21 cellular contexts compared by ENCODE assay signal in the genomic region with DNA sequence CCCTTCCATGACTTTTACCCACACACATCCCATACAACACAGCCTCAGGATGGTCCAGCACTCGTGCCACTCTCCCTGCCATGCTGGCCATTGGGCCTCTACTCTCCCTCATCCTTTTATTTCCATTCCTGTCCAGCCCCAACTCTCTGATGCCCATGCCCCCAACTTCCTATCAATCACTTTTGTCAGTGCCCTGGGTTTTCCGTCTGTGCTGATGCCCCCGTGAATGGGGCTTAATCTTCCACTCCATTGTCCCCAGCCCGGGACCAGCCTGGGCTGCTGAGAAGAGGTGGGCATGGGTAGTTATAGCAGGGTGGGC. TPM values are rescaled to one million over a fixed set of nuclear protein-coding genes. Genes with fewer than 3 reads are reported as not detected.
A peak's percentile ranks its signal among the peaks of the same experiment; 100 is the strongest.
DNase-seq lines count a peak whose midpoint lies in the region; ATAC-seq and TF ChIP-seq lines count a peak whose summit lies in the region.
"Had no signal": no experiment of that assay in that cellular context is flagged by ENCODE, and none has a peak within 500 bp of the region (broad histone marks: within the 10 kb centered on the region; RNA-seq: fewer than 3 reads in every experiment).

No MANE protein-coding gene starts in this region.

- no peak overlapping the region for H3K4me2 ChIP-seq in neuronal stem cell (ENCODE audit: insufficient read depth, low read length, poor library complexity, severe bottlenecking)

- no peak overlapping the region for H3K4me3 Mint-ChIP-seq in activated CD4-positive, alpha-beta T cell treated with anti-CD3 and anti-CD28 coated beads, Interleukin-2, amount 10 ng/mL, durations not matched to agents 24 days and 14 days
- H3K4me3 Mint-ChIP-seq in activated CD4-positive, alpha-beta T cell treated with anti-CD3 and anti-CD28 coated beads for 36 hours = no peak overlapping the region
- H3K4me3 Mint-ChIP-seq: CD4-positive, alpha-beta memory T cell had no signal

- no peak overlapping the region for H2BK15ac ChIP-seq in neuronal stem cell (ENCODE audit: low read length)

- TF ChIP-seq EP300 in esophagus muscularis mucosa (IDR thresholded peaks at IDR 0.05) = no peak

- H3K27me3 ChIP-seq in esophagus muscularis mucosa = peaks cover 0 to 11% (median 0%) of the 10 kb centered on the region in 4 donors
- no peaks in the 10 kb centered on the region for H3K27me3 ChIP-seq in neuronal stem cell (ENCODE audit: control insufficient read depth in 3 of 3, insufficient read depth in 3 of 3, low read depth in 1 of 3, low read length in 3 of 3)

- POLR2A ChIA-PET in activated CD4-positive, alpha-beta T cell treated with anti-CD3 and anti-CD28 coated beads for 36 hours (lab: Charles Lee) = no interaction called here

- no peak for TF ChIP-seq CTCF in esophagus muscularis mucosa (IDR thresholded peaks at IDR 0.05)

- H3K18ac ChIP-seq in neuronal stem cell (ENCODE audit: low read length) = no peak overlapping the region

- CTCF ChIA-PET in activated CD4-positive, alpha-beta T cell treated with anti-CD3 and anti-CD28 coated beads for 36 hours (lab: Charles Lee) = interaction anchor here (0.6 to 1.9 kb wide), 3 partner anchors 16 to 576 kb away, joined by 3 to 4 read pairs (median 3); no protein-coding TSS in a partner anchor

- peaks cover 25% of the 10 kb centered on the region for H3K4me1 Mint-ChIP-seq in activated CD4-positive, alpha-beta T cell treated with anti-CD3 and anti-CD28 coated beads, Interleukin-2, amount 10 ng/mL, durations not matched to agents 24 days and 14 days
- peaks cover 28% of the 10 kb centered on the region for H3K4me1 Mint-ChIP-seq in activated CD4-positive, alpha-beta T cell treated with anti-CD3 and anti-CD28 coated beads for 36 hours

- peaks cover 1% of the 10 kb centered on the region for H3K36me3 Mint-ChIP-seq in activated CD4-positive, alpha-beta T cell treated with anti-CD3 and anti-CD28 coated beads, Interleukin-2, amount 10 ng/mL, durations not matched to agents 24 days and 14 days (ENCODE audit: low read depth)
- H3K36me3 Mint-ChIP-seq in activated CD4-positive, alpha-beta T cell treated with anti-CD3 and anti-CD28 coated beads for 36 hours (ENCODE audit: low read depth) = no peaks in the 10 kb centered on the region
- H3K36me3 Mint-ChIP-seq: CD4-positive, alpha-beta memory T cell had no signal

- no peak overlapping the region for H3K27ac Mint-ChIP-seq in activated CD4-positive, alpha-beta T cell treated with anti-CD3 and anti-CD28 coated beads, Interleukin-2, amount 10 ng/mL, durations not matched to agents 24 days and 14 days
- no peak overlapping the region for H3K27ac Mint-ChIP-seq in activated CD4-positive, alpha-beta T cell treated with anti-CD3 and anti-CD28 coated beads for 36 hours

- 79% methylated on average over 4 of the region's 4 CpGs for WGBS in esophagus muscularis mucosa
- WGBS in neuronal stem cell (ENCODE audit: extremely low coverage in 2 of 2, insufficient read length in 2 of 2, insufficient replicate concordance in 1 of 2), 2 donors = no CpG with 5 or more reads among the region's 4 CpGs

- no peaks in the 10 kb centered on the region for H3K79me1 ChIP-seq in neuronal stem cell (ENCODE audit: low read depth, low read length)

- TF ChIP-seq POLR2A in esophagus muscularis mucosa (IDR thresholded peaks at IDR 0.05; ENCODE audit: low read depth) = no peak

- H4K91ac ChIP-seq in neuronal stem cell (ENCODE audit: low read depth, low read length, poor library complexity) = no peak overlapping the region

- intact Hi-C loops in activated CD4-positive, alpha-beta T cell treated with anti-CD3 and anti-CD28 coated beads, Interleukin-2, amount 10 ng/mL, durations not matched to agents 24 days and 14 days (cut with micrococcal nuclease) = loop anchor here (5.0 kb wide), 2 partner anchors 613 to 752 kb away; no protein-coding TSS in a partner anchor
- intact Hi-C loops in activated CD4-positive, alpha-beta T cell treated with anti-CD3 and anti-CD28 coated beads for 36 hours (cut with DNase I, micrococcal nuclease) = loop anchor here in 1 of 2 experiments (5.0 to 10.0 kb wide), 6 partner anchors 153 to 852 kb away; a partner anchor contains a TSS
- intact Hi-C loops in esophagus muscularis mucosa (cut with DNase I) = no loop called here

- no peak overlapping the region for H2AFZ ChIP-seq in neuronal stem cell (ENCODE audit: low read length)
- H2AFZ ChIP-seq: GM23248 had no signal

- ATAC-seq in activated CD4-positive, alpha-beta T cell treated with anti-CD3 and anti-CD28 coated beads for 36 hours = no peak
- ATAC-seq in GM19324 (IDR thresholded peaks at IDR 0.05; ENCODE audit: low FRiP score, unreplicated experiment) (no peak), HG03175 (IDR thresholded peaks at IDR 0.05; ENCODE audit: unreplicated experiment) (no peak)

- H2BK120ac ChIP-seq in neuronal stem cell (ENCODE audit: low read depth, low read length) = no peak overlapping the region

- H3K36me3 ChIP-seq in esophagus muscularis mucosa (no peaks in the 10 kb centered on the region), neuronal stem cell (replicated peaks in 1 of 2; ENCODE audit: control insufficient read depth in 2 of 2, insufficient read depth in 2 of 2, low read length in 2 of 2) (no peaks in the 10 kb centered on the region)

- no peaks in the 10 kb centered on the region for H3K9me3 Mint-ChIP-seq in activated CD4-positive, alpha-beta T cell treated with anti-CD3 and anti-CD28 coated beads, Interleukin-2, amount 10 ng/mL, durations not matched to agents 24 days and 14 days
- no peaks in the 10 kb centered on the region for H3K9me3 Mint-ChIP-seq in activated CD4-positive, alpha-beta T cell treated with anti-CD3 and anti-CD28 coated beads for 36 hours (ENCODE audit: low read depth)
- H3K9me3 Mint-ChIP-seq: CD4-positive, alpha-beta memory T cell had no signal

- no peak overlapping the region for H2BK12ac ChIP-seq in neuronal stem cell (ENCODE audit: low read length)

- no peak overlapping the region for H4K8ac ChIP-seq in neuronal stem cell (ENCODE audit: low read depth, low read length)

- no peak overlapping the region for H3K4ac ChIP-seq in neuronal stem cell (ENCODE audit: low read length)

- H3K27ac ChIP-seq in esophagus muscularis mucosa (replicated peaks in 1 of 4) (no peak overlapping the region), neuronal stem cell (replicated peaks; ENCODE audit: low read length) (no peak overlapping the region)
- H3K27ac ChIP-seq: 22Rv1, GM23248 had no signal

- no peak overlapping the region for H3K14ac ChIP-seq in neuronal stem cell (ENCODE audit: low read length)

- H2BK5ac ChIP-seq in neuronal stem cell (ENCODE audit: low read length) = no peak overlapping the region

- H3K4me1 ChIP-seq in esophagus muscularis mucosa = no peaks in the 10 kb centered on the region
- H3K4me1 ChIP-seq in neuronal stem cell (ENCODE audit: control insufficient read depth in 2 of 2, insufficient read depth in 1 of 2, low read depth in 1 of 2, low read length in 2 of 2) = no peaks in the 10 kb centered on the region
- H3K4me1 ChIP-seq: Caco-2 had no signal

- H3K9me3 ChIP-seq in esophagus muscularis mucosa = no peaks in the 10 kb centered on the region
- no peaks in the 10 kb centered on the region for H3K9me3 ChIP-seq in neuronal stem cell (replicated peaks in 1 of 2; ENCODE audit: control insufficient read depth in 2 of 2, insufficient read depth in 1 of 2, low read depth in 1 of 2, low read length in 2 of 2)
- H3K9me3 ChIP-seq: Caco-2 had no signal

- H3K9ac ChIP-seq in neuronal stem cell (ENCODE audit: low read depth, low read length, poor library complexity) = no peak overlapping the region
- H3K9ac ChIP-seq: GM23248 had no signal

- no peak overlapping the region for H2AK5ac ChIP-seq in neuronal stem cell (ENCODE audit: low read depth, low read length)

- peaks cover 13% of the 10 kb centered on the region for H3K27me3 Mint-ChIP-seq in activated CD4-positive, alpha-beta T cell treated with anti-CD3 and anti-CD28 coated beads, Interleukin-2, amount 10 ng/mL, durations not matched to agents 24 days and 14 days
- H3K27me3 Mint-ChIP-seq in activated CD4-positive, alpha-beta T cell treated with anti-CD3 and anti-CD28 coated beads for 36 hours = peaks cover 14% of the 10 kb centered on the region
- H3K27me3 Mint-ChIP-seq: CD4-positive, alpha-beta memory T cell had no signal

- DNase-seq in activated CD4-positive, alpha-beta T cell treated with anti-CD3 and anti-CD28 coated beads, Interleukin-2, amount 10 ng/mL, durations not matched to agents 24 days and 14 days = peak; percentile 53
- no peak for DNase-seq in activated CD4-positive, alpha-beta T cell treated with anti-CD3 and anti-CD28 coated beads for 36 hours
- DNase-seq in AG20443 (ENCODE audit: low spot score) = peak; percentile 5
- peak; percentile 70 for DNase-seq in esophagus muscularis mucosa (ENCODE audit: extremely low spot score)
- no peak for DNase-seq in neuronal stem cell (ENCODE audit: low spot score)
- DNase-seq in activated naive CD4-positive, alpha-beta T cell treated with anti-CD3 and anti-CD28 coated beads, Interleukin-2, amount 50 U/mL, for 16 hours = no peak
- DNase-seq: AML-193; C1 segment of cervical spinal cord; CD4-positive, alpha-beta memory T cell; DMS153; DND-41; HCEC 1CT had no signal

- H3K4me3 ChIP-seq in esophagus muscularis mucosa = no peak overlapping the region
- no peak overlapping the region for H3K4me3 ChIP-seq in neuronal stem cell (ENCODE audit: low read length in 2 of 2)
- H3K4me3 ChIP-seq: GM23248 had no signal

- H3K23ac ChIP-seq in neuronal stem cell (ENCODE audit: low read depth, low read length, poor library complexity) = peak overlapping the region; percentile 6

RNA-seq across cellular contexts. Expression of a gene that starts 12.6 kb away (rescaled TPM):
- 36.9 and 39.6 TPM in 2 replicates for total RNA-seq in activated CD4-positive, alpha-beta T cell treated with anti-CD3 and anti-CD28 coated beads, Interleukin-2, amount 10 ng/mL, durations not matched to agents 24 days and 14 days
- total RNA-seq in activated CD4-positive, alpha-beta T cell treated with anti-CD3 and anti-CD28 coated beads for 36 hours = 1 to 10 TPM; 3.1 to 3.3 TPM
- 1 to 10 TPM; 1.6 to 2.6 (median 1.9) TPM for total RNA-seq in esophagus muscularis mucosa
- polyA plus RNA-seq in neuronal stem cell (2013, experiment 1 of 2) = 0.04 TPM
- polyA plus RNA-seq in neuronal stem cell (2013, experiment 2 of 2) = 0.07 TPM
- polyA plus RNA-seq: AG04450, BJ, GM23248 had no signal

RNA-seq across cellular contexts. Expression of a gene that starts 36.4 kb away (rescaled TPM):
- 67.7 and 71.3 TPM in 2 replicates for total RNA-seq in activated CD4-positive, alpha-beta T cell treated with anti-CD3 and anti-CD28 coated beads, Interleukin-2, amount 10 ng/mL, durations not matched to agents 24 days and 14 days
- 10 to 100 TPM; 10.8 to 11.6 TPM for total RNA-seq in activated CD4-positive, alpha-beta T cell treated with anti-CD3 and anti-CD28 coated beads for 36 hours
- not detected for total RNA-seq in esophagus muscularis mucosa
- not detected for polyA plus RNA-seq in neuronal stem cell (2013, experiment 1 of 2)
- polyA plus RNA-seq in neuronal stem cell (2013, experiment 2 of 2) = not detected
- total RNA-seq: Caco-2; CD4-positive, alpha-beta memory T cell; GM23248; H1; H7 had no signal
- polyA plus RNA-seq: AG04450; BJ; CD4-positive, alpha-beta memory T cell; GM23248; H1 had no signal

RNA-seq across cellular contexts. Expression of a gene that starts 49.5 kb away (rescaled TPM):
- 1,084 and 1,122 TPM in 2 replicates for total RNA-seq in activated CD4-positive, alpha-beta T cell treated with anti-CD3 and anti-CD28 coated beads, Interleukin-2, amount 10 ng/mL, durations not matched to agents 24 days and 14 days
- 10 to 100 TPM; 52.6 to 59.5 TPM for total RNA-seq in activated CD4-positive, alpha-beta T cell treated with anti-CD3 and anti-CD28 coated beads for 36 hours
- not detected for total RNA-seq in esophagus muscularis mucosa
- polyA plus RNA-seq in neuronal stem cell (2013, experiment 1 of 2) = not detected
- not detected for polyA plus RNA-seq in neuronal stem cell (2013, experiment 2 of 2)
- total RNA-seq: Caco-2; CD4-positive, alpha-beta memory T cell; GM23248; H1; H7 had no signal
- polyA plus RNA-seq: AG04450, BJ, GM23248, H1 had no signal

Comparison
In these comparisons a context has a peak if more than half of its experiments do, and no peak if none do; other contexts are left out.
1. DNase-seq: peak in activated CD4-positive, alpha-beta T cell treated with anti-CD3 and anti-CD28 coated beads, Interleukin-2, amount 10 ng/mL, durations not matched to agents 24 days and 14 days (single experiment), AG20443 (single experiment) and esophagus muscularis mucosa (single experiment); none in activated CD4-positive, alpha-beta T cell treated with anti-CD3 and anti-CD28 coated beads for 36 hours (single experiment), neuronal stem cell (single experiment) and activated naive CD4-positive, alpha-beta T cell treated with anti-CD3 and anti-CD28 coated beads, Interleukin-2, amount 50 U/mL, for 16 hours (single experiment).
2. RNA of a gene that starts 36.4 kb away (total RNA-seq): 67.7 to 71.3 TPM in activated CD4-positive, alpha-beta T cell treated with anti-CD3 and anti-CD28 coated beads, Interleukin-2, amount 10 ng/mL, durations not matched to agents 24 days and 14 days and 10.8 to 11.6 TPM in activated CD4-positive, alpha-beta T cell treated with anti-CD3 and anti-CD28 coated beads for 36 hours; not detected in esophagus muscularis mucosa; every median in the first group is over 10 times any median in the second.
3. RNA of a gene that starts 49.5 kb away (total RNA-seq): 1,084 to 1,122 TPM in activated CD4-positive, alpha-beta T cell treated with anti-CD3 and anti-CD28 coated beads, Interleukin-2, amount 10 ng/mL, durations not matched to agents 24 days and 14 days and 52.6 to 59.5 TPM in activated CD4-positive, alpha-beta T cell treated with anti-CD3 and anti-CD28 coated beads for 36 hours; not detected in esophagus muscularis mucosa; every median in the first group is over 10 times any median in the second.